8 cellular contexts compared by ENCODE assay signal in genomic region chr3:183178833-183179549, GRCh38. TPM values are rescaled to one million over a fixed set of nuclear protein-coding genes. Genes with fewer than 3 reads are reported as not detected.
DNase-seq lines count a peak whose midpoint lies in the region; ATAC-seq, FAIRE-seq and TF ChIP-seq lines count a peak whose summit lies in the region.

No MANE protein-coding gene starts in this region.

- POLR2A ChIA-PET in naive thymus-derived CD4-positive, alpha-beta T cell (lab: Charles Lee) = interaction anchor here (0.5 to 1.0 kb wide), 4 partner anchors 17 to 150 kb away, joined by 3 to 4 read pairs (median 3); partner anchors contain the start of gene LAMP3

- no peak for TF ChIP-seq CTCF in esophagus muscularis mucosa (IDR thresholded peaks at IDR 0.05)

- ATAC-seq in GM19023 (IDR thresholded peaks at IDR 0.05; ENCODE audit: unreplicated experiment) = peak; percentile 72
- peak; percentile 67 for ATAC-seq in naive thymus-derived CD4-positive, alpha-beta T cell
- ATAC-seq in HG02571 (IDR thresholded peaks at IDR 0.05; ENCODE audit: unreplicated experiment) = no peak

- H3K27ac Mint-ChIP-seq in naive thymus-derived CD4-positive, alpha-beta T cell = no peak overlapping the region

- H3K9me3 ChIP-seq in esophagus muscularis mucosa (no peaks in the 10 kb centered on the region), stomach smooth muscle (ENCODE audit: control insufficient read depth in 2 of 2, low read length in 2 of 2) (no peaks in the 10 kb centered on the region)
- H3K9me3 ChIP-seq in naive thymus-derived CD4-positive, alpha-beta T cell (ENCODE audit: control insufficient read depth in 2 of 3, low read length in 3 of 3) = no peaks in the 10 kb centered on the region

- no peak for TF ChIP-seq POLR2A in esophagus muscularis mucosa (IDR thresholded peaks at IDR 0.05; ENCODE audit: low read depth)

- no peak for TF ChIP-seq EP300 in esophagus muscularis mucosa (IDR thresholded peaks at IDR 0.05)

- H3K36me3 ChIP-seq in esophagus muscularis mucosa (no peaks in the 10 kb centered on the region), stomach smooth muscle (ENCODE audit: control insufficient read depth in 2 of 2, insufficient read depth in 2 of 2, low read length in 2 of 2) (no peaks in the 10 kb centered on the region)
- H3K36me3 ChIP-seq in naive thymus-derived CD4-positive, alpha-beta T cell (ENCODE audit: control insufficient read depth in 2 of 3, insufficient read depth in 3 of 3, low read length in 3 of 3) = no peaks in the 10 kb centered on the region

- H3K9me3 Mint-ChIP-seq in naive thymus-derived CD4-positive, alpha-beta T cell = no peaks in the 10 kb centered on the region

- no peak overlapping the region for H3K27ac ChIP-seq in esophagus muscularis mucosa (replicated peaks in 1 of 4)
- H3K27ac ChIP-seq in naive thymus-derived CD4-positive, alpha-beta T cell (ENCODE audit: low read depth, low read length) = no peak overlapping the region
- H3K27ac ChIP-seq in stomach smooth muscle (ENCODE audit: low read length) = no peak overlapping the region

- peaks cover 4 to 61% (median 28%) of the 10 kb centered on the region in 4 donors for H3K27me3 ChIP-seq in esophagus muscularis mucosa
- peaks cover 0 to 3% of the 10 kb centered on the region in 2 donors for H3K27me3 ChIP-seq in naive thymus-derived CD4-positive, alpha-beta T cell (ENCODE audit: control insufficient read depth in 2 of 2, insufficient read depth in 2 of 2, low read length in 2 of 2)
- H3K27me3 ChIP-seq in stomach smooth muscle (ENCODE audit: control insufficient read depth in 1 of 2, insufficient read depth in 2 of 2, low read length in 2 of 2) = peaks cover 33 to 37% of the 10 kb centered on the region in 2 donors

- H3K4me3 ChIP-seq in esophagus muscularis mucosa (peak overlapping the region; percentile 53 to 64 (median 54)), stomach smooth muscle (ENCODE audit: low read length in 2 of 2) (peak overlapping the region; percentile 60 to 70)
- H3K4me3 ChIP-seq in naive thymus-derived CD4-positive, alpha-beta T cell (ENCODE audit: low read length) = peak overlapping the region; percentile 46

- H3K9ac ChIP-seq in stomach smooth muscle (ENCODE audit: low read length in 2 of 2) = peak overlapping the region in 1 of 2 donors; percentile 22

- FAIRE-seq in urothelium cell line (lab: Jason Lieb, UNC) = no peak

- peaks cover 28 to 55% (median 46%) of the 10 kb centered on the region in 5 donors for H3K27me3 Mint-ChIP-seq in naive thymus-derived CD4-positive, alpha-beta T cell

- WGBS in esophagus muscularis mucosa = 1% methylated on average over 20 of the region's 68 CpGs

- intact Hi-C loops in esophagus muscularis mucosa (cut with DNase I) = no loop called here
- intact Hi-C loops in naive thymus-derived CD4-positive, alpha-beta T cell (cut with micrococcal nuclease) = loop anchor here (1.0 to 2.0 kb wide), 2 partner anchors 17 to 56 kb away; partner anchors contain the start of gene LAMP3 (in 1 of the 2)

- H3K4me1 ChIP-seq in esophagus muscularis mucosa = peaks cover 13 to 23% (median 18%) of the 10 kb centered on the region in 4 donors
- H3K4me1 ChIP-seq in naive thymus-derived CD4-positive, alpha-beta T cell (ENCODE audit: control insufficient read depth in 2 of 2, insufficient read depth in 2 of 2, low read length in 2 of 2) = no peaks in the 10 kb centered on the region
- H3K4me1 ChIP-seq in stomach smooth muscle (ENCODE audit: control insufficient read depth, insufficient read depth, low read length) = peaks cover 7% of the 10 kb centered on the region

- no peaks in the 10 kb centered on the region for H3K36me3 Mint-ChIP-seq in naive thymus-derived CD4-positive, alpha-beta T cell

- CTCF ChIA-PET in naive thymus-derived CD4-positive, alpha-beta T cell (lab: Charles Lee) = interaction anchor here (1.1 to 1.7 kb wide), 2 partner anchors 57 to 588 kb away, joined by 3 to 6 read pairs; no protein-coding TSS in a partner anchor

- H3K4me1 Mint-ChIP-seq in naive thymus-derived CD4-positive, alpha-beta T cell = peaks cover 5 to 15% (median 8%) of the 10 kb centered on the region in 7 donors

- peak overlapping the region; percentile 63 to 85 (median 78) for H3K4me3 Mint-ChIP-seq in naive thymus-derived CD4-positive, alpha-beta T cell

- DNase-seq in KG1 (lab: John Stamatoyannopoulos, UW) = peak; percentile 43
- DNase-seq in activated T-cell treated with anti-CD3 and anti-CD28 coated beads for 4 hours = peak; percentile 50
- no peak for DNase-seq in esophagus muscularis mucosa (ENCODE audit: extremely low spot score)
- peak in 7 of 9 donors; percentile 22 to 61 (median 31) for DNase-seq in naive thymus-derived CD4-positive, alpha-beta T cell
- no peak for DNase-seq in urothelium cell line (ENCODE audit: low spot score)

RNA-seq across cellular contexts. Expression of gene LAMP3, which starts 16.5 kb away (rescaled TPM):
- total RNA-seq in esophagus muscularis mucosa = under 1 TPM in 3 of 4 donors, not detected in 1; under 0.01 to 0.40 (median 0.32) TPM
- total RNA-seq in naive thymus-derived CD4-positive, alpha-beta T cell = 1 to 10 TPM; 1.1 to 8.6 (median 1.5) TPM
- polyA plus RNA-seq in naive thymus-derived CD4-positive, alpha-beta T cell = 1 to 10 TPM; 2.6 to 4.0 TPM

Comparison
In these comparisons a context has a peak if more than half of its experiments do, and no peak if none do; other contexts are left out.
1. DNase-seq: peak in KG1 (single experiment), activated T-cell treated with anti-CD3 and anti-CD28 coated beads for 4 hours (single experiment) and naive thymus-derived CD4-positive, alpha-beta T cell (7 of 9); none in esophagus muscularis mucosa (single experiment) and urothelium cell line (single experiment).
2. Peak in every context shown above with its lines, with median percentiles within 50 percentile points of each other: H3K4me3 ChIP-seq.